In genomic region chr3:99921377-99921695, GRCh38 we compare ENCODE assay signal across 15 cellular contexts.
DNase-seq lines count a peak whose midpoint lies in the region; ATAC-seq, FAIRE-seq and TF ChIP-seq lines count a peak whose summit lies in the region.
"Had no signal": no experiment of that assay in that cellular context is flagged by ENCODE, and none has a peak within 500 bp of the region (broad histone marks: within the 10 kb centered on the region; RNA-seq: fewer than 3 reads in every experiment).

No MANE protein-coding gene starts in this region.

- H3K36me3 ChIP-seq in SJSA1 (no peaks in the 10 kb centered on the region), endothelial cell of umbilical vein (ENCODE audit: control insufficient read depth in 2 of 2, extremely low read depth in 1 of 2, insufficient read depth in 2 of 2, low read length in 2 of 2) (no peaks in the 10 kb centered on the region), transverse colon (no peaks in the 10 kb centered on the region)
- H3K36me3 ChIP-seq: thyroid gland had no signal

- H3K27me3 ChIP-seq in SJSA1 (replicated peaks) (no peaks in the 10 kb centered on the region), endothelial cell of umbilical vein (ENCODE audit: control insufficient read depth in 2 of 2, insufficient read depth in 2 of 2, low read length in 2 of 2) (no peaks in the 10 kb centered on the region), transverse colon (no peaks in the 10 kb centered on the region)
- H3K27me3 ChIP-seq: thyroid gland had no signal

- TF ChIP-seq POLR2A in endothelial cell of umbilical vein (IDR thresholded peaks at IDR 0.05; ENCODE audit: low read depth, low read length) (no peak), transverse colon (IDR thresholded peaks at IDR 0.05) (no peak)

- H3K9me3 ChIP-seq in SJSA1 (replicated peaks) (no peaks in the 10 kb centered on the region), endothelial cell of umbilical vein (replicated peaks; ENCODE audit: control insufficient read depth, insufficient read depth, low read length) (no peaks in the 10 kb centered on the region), transverse colon (no peaks in the 10 kb centered on the region)
- H3K9me3 ChIP-seq: thyroid gland had no signal

- DNase-seq in SJSA1 (ENCODE audit: low read depth in 1 of 2, low spot score in 2 of 2) (no peak), endothelial cell of umbilical vein (ENCODE audit: low read depth, low spot score) (no peak), nephron progenitor cell (no peak), transverse colon (no peak), DMS53 (lab: John Stamatoyannopoulos, UW) (no peak), HCEC 1CT (no peak), NCI-H345 treated with DMSO at 0.1 percent for 48 hours (lab: John Stamatoyannopoulos, UW; ENCODE audit: unreplicated experiment) (no peak)
- DNase-seq in stimulated activated naive CD8-positive, alpha-beta T cell treated with anti-CD3 and anti-CD28 coated beads, Interleukin-15, Interleukin-2, amounts not matched to agents 100 U/mL and 50 U/mL, for 24 hours, result no peak
- DNase-seq: activated CD4-positive, alpha-beta T cell treated with anti-CD3 and anti-CD28 coated beads, Interleukin-2, amount 50 U/mL, for 1 hour; CD4-positive, alpha-beta memory T cell; hypothalamus; T1000; thyroid gland had no signal

- H4K20me1 ChIP-seq in endothelial cell of umbilical vein (replicated peaks; ENCODE audit: control insufficient read depth, extremely low read depth, insufficient read depth, low read length), result no peaks in the 10 kb centered on the region

- peaks cover 22% of the 10 kb centered on the region for H3K36me3 Mint-ChIP-seq in nephron progenitor cell (ENCODE audit: low read depth)

- H3K27ac Mint-ChIP-seq in nephron progenitor cell, result peak overlapping the region; percentile 89

- FAIRE-seq in endothelial cell of umbilical vein (lab: Jason Lieb, UNC), result no peak
- FAIRE-seq: G401.6, HTR-8/SVneo had no signal

- H3K27ac ChIP-seq in SJSA1 (peak overlapping the region; percentile 44; the same call in 1 of the 2 replicates), endothelial cell of umbilical vein (ENCODE audit: insufficient read depth, low read depth, low read length) (peak overlapping the region; percentile 65), transverse colon (peak overlapping the region; percentile 67 to 82 (median 80))

- no peak for TF ChIP-seq CTCF in endothelial cell of umbilical vein (IDR thresholded peaks at IDR 0.05; ENCODE audit: extremely low read depth in 1 of 2, insufficient read depth in 1 of 2, low read depth in 1 of 2, low read length in 2 of 2)
- no peak for TF ChIP-seq CTCF in nephron progenitor cell (IDR thresholded peaks at IDR 0.05)
- no peak for TF ChIP-seq CTCF in transverse colon (IDR thresholded peaks at IDR 0.05)

- H3K27me3 Mint-ChIP-seq in nephron progenitor cell (ENCODE audit: low read depth, poor library complexity), result no peaks in the 10 kb centered on the region
- H3K27me3 Mint-ChIP-seq: CD4-positive, alpha-beta memory T cell had no signal

- no peaks in the 10 kb centered on the region for H3K9me1 ChIP-seq in endothelial cell of umbilical vein (replicated peaks; ENCODE audit: control insufficient read depth, extremely low read depth, insufficient read depth, low read length)

- no TSS peak for BruUV-seq in endothelial cell of umbilical vein (replicated peaks; lab: Mats Ljungman, UMichigan)

- no peaks in the 10 kb centered on the region for H3K9me3 Mint-ChIP-seq in nephron progenitor cell

- no peak overlapping the region for H3K4me3 ChIP-seq in SJSA1
- H3K4me3 ChIP-seq in endothelial cell of umbilical vein (replicated peaks in 1 of 3; ENCODE audit: insufficient read depth in 1 of 3, low read depth in 1 of 3, low read length in 3 of 3), result no peak overlapping the region
- H3K4me3 ChIP-seq in transverse colon, result no peak overlapping the region
- H3K4me3 ChIP-seq: thyroid gland had no signal

- peaks cover 7% of the 10 kb centered on the region for H3K79me2 ChIP-seq in endothelial cell of umbilical vein (ENCODE audit: control insufficient read depth, insufficient read depth, low read length)

- H3K4me1 ChIP-seq in SJSA1 (replicated peaks) (peaks cover 19% of the 10 kb centered on the region), endothelial cell of umbilical vein (ENCODE audit: control insufficient read depth, extremely low read depth, insufficient read depth, low read length) (peaks cover 47% of the 10 kb centered on the region), transverse colon (peaks cover 0 to 56% (median 29%) of the 10 kb centered on the region in 4 donors)

- H3K4me3 Mint-ChIP-seq in nephron progenitor cell, result no peak overlapping the region
- H3K4me3 Mint-ChIP-seq: CD4-positive, alpha-beta memory T cell had no signal

- peak overlapping the region; percentile 46 for H2AFZ ChIP-seq in endothelial cell of umbilical vein (ENCODE audit: low read depth, low read length)

- in situ Hi-C loops in transverse colon (cut with MboI; ENCODE audit: low pct_ligation_motif_present in 1 of 4, low pct_unique_long_range_greater_than_20kb in 1 of 4, low sequenced_read_pairs in 3 of 4), result no loop called here

- TF ChIP-seq EP300 in transverse colon (IDR thresholded peaks at IDR 0.05; ENCODE audit: low read depth), result no peak

- POLR2A ChIA-PET in endothelial cell of umbilical vein (lab: Charles Lee), result no interaction called here

- 17 to 57% methylated on average over 1 of the region's 1 CpG for WGBS in transverse colon (ENCODE audit: low coverage in 1 of 2), 2 donors

- ATAC-seq in stimulated activated naive CD8-positive, alpha-beta T cell treated with anti-CD3 and anti-CD28 coated beads, Interleukin-15, Interleukin-2, amounts not matched to agents 100 U/mL and 50 U/mL, for 24 hours, result no peak

- peaks cover 27% of the 10 kb centered on the region for H3K4me1 Mint-ChIP-seq in nephron progenitor cell

- H3K4me2 ChIP-seq in endothelial cell of umbilical vein (ENCODE audit: insufficient read depth, low read length), result peak overlapping the region; percentile 79

- intact Hi-C loops in endothelial cell of umbilical vein (cut with micrococcal nuclease) (no loop called here), transverse colon (cut with DNase I; ENCODE audit: low total_unique reads) (no loop called here)

- H3K9ac ChIP-seq in endothelial cell of umbilical vein (replicated peaks; ENCODE audit: extremely low read depth, insufficient read depth, low read length), result no peak overlapping the region

- CTCF ChIA-PET in endothelial cell of umbilical vein (lab: Charles Lee), result interaction anchor here (1.1 kb wide), 1 partner anchor 26 kb away, joined by 3 read pairs; no protein-coding TSS in a partner anchor

- dilution Hi-C loops in endothelial cell of umbilical vein (cut with MboI; ENCODE audit: extremely low pct_ligation_motif_present, low sequenced_read_pairs), result no loop called here

TF ChIP-seq in endothelial cell of umbilical vein, 7 proteins besides CTCF, POLR2A, EP300 and RAD21:
- no peak for TF ChIP-seq EZH2 (IDR thresholded peaks at IDR 0.05; ENCODE audit: borderline replicate concordance, low read depth, low read length, severe bottlenecking)
- no peak for TF ChIP-seq POLR2AphosphoS5 (IDR thresholded peaks at IDR 0.05; ENCODE audit: insufficient read depth, low read depth, low read length)
- TF ChIP-seq, protein P1, sequence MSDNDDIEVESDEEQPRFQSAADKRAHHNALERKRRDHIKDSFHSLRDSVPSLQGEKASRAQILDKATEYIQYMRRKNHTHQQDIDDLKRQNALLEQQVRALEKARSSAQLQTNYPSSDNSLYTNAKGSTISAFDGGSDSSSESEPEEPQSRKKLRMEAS (IDR thresholded peaks at IDR 0.05; ENCODE audit: insufficient read depth, insufficient read length), result no peak
- TF ChIP-seq FOS (IDR thresholded peaks at IDR 0.05; ENCODE audit: borderline replicate concordance, insufficient read depth, low read length), result no peak
- no peak for TF ChIP-seq JUN (IDR thresholded peaks at IDR 0.05; ENCODE audit: borderline replicate concordance, insufficient read depth, insufficient read length, low read depth)
- no peak for TF ChIP-seq GATA2 (IDR thresholded peaks at IDR 0.05; ENCODE audit: insufficient read depth, insufficient read length, low read depth, low read length)
- TF ChIP-seq MYC (IDR thresholded peaks at IDR 0.05; ENCODE audit: low read depth, low read length), result no peak
